In genomic region chr17:69802045-69802740, GRCh38 we compare ENCODE assay signal across 26 cellular contexts.
DNase-seq lines count a peak whose midpoint lies in the region; ATAC-seq, FAIRE-seq and TF ChIP-seq lines count a peak whose summit lies in the region.
"Had no signal": no experiment of that assay in that cellular context is flagged by ENCODE, and none has a peak within 500 bp of the region (broad histone marks: within the 10 kb centered on the region; RNA-seq: fewer than 3 reads in every experiment).

No MANE protein-coding gene starts in this region.

- H3K9me3 Mint-ChIP-seq in glutamatergic neuron (ENCODE audit: unreplicated experiment), result peaks cover 2% of the 10 kb centered on the region

- H3K27me3 ChIP-seq in K562 (ENCODE audit: control insufficient read depth in 2 of 2, insufficient read depth in 2 of 2, low read length in 2 of 2), result no peaks in the 10 kb centered on the region
- H3K27me3 ChIP-seq: MG63, vagina had no signal

- peak; percentile 70 for FAIRE-seq in HTR-8/SVneo (lab: Jason Lieb, UNC)
- FAIRE-seq in K562 (lab: Jason Lieb, UNC), result no peak
- FAIRE-seq: colon had no signal

- peak; percentile 63 for ATAC-seq in K562
- ATAC-seq: activated CD4-positive, CD25-positive, alpha-beta regulatory T cell treated with anti-CD3 and anti-CD28 coated beads, Interleukin-2, amount 50 U/mL, for 24 hours; naive thymus-derived CD8-positive, alpha-beta T cell had no signal

- H3K4me1 Mint-ChIP-seq in glutamatergic neuron (ENCODE audit: low read depth, unreplicated experiment), result no peaks in the 10 kb centered on the region
- H3K4me1 Mint-ChIP-seq: CD4-positive, CD25-positive, alpha-beta regulatory T cell; naive thymus-derived CD8-positive, alpha-beta T cell had no signal

- no peaks in the 10 kb centered on the region for H3K9me3 ChIP-seq in K562 (replicated peaks; ENCODE audit: control insufficient read depth, insufficient read depth, low read depth, low read length)
- H3K9me3 ChIP-seq: vagina had no signal

- 9% methylated on average over 5 of the region's 5 CpGs for WGBS in K562 (ENCODE audit: insufficient coverage, low coverage, missing lambda C conversion rate)

- H3K27ac Mint-ChIP-seq in glutamatergic neuron (ENCODE audit: unreplicated experiment), result no peak overlapping the region
- H3K27ac Mint-ChIP-seq: activated naive CD4-positive, alpha-beta T cell treated with anti-CD3 and anti-CD28 coated beads for 36 hours; activated T-helper 1 cell treated with anti-CD3 and anti-CD28 coated beads, Interleukin-12 subunit alpha, Interleukin-12 subunit beta, Interleukin-2, Interleukin-4 antibody, amounts not matched to agents 30 ng/mL and 10 ng/mL and 1 ng/mL, durations not matched to agents 14 hours and 24 hours and 36 hours; CD4-positive, CD25-positive, alpha-beta regulatory T cell; naive thymus-derived CD8-positive, alpha-beta T cell; stimulated activated naive CD8-positive, alpha-beta T cell treated with anti-CD3 and anti-CD28 coated beads, Interleukin-15, Interleukin-2, amounts not matched to agents 100 ng/mL and 50 ng/mL, for 24 hours had no signal

- POLR2A ChIA-PET in K562 (lab: Yijun Ruan, JAX), result no interaction called here

- no peak overlapping the region for H3K4me3 Mint-ChIP-seq in glutamatergic neuron (ENCODE audit: unreplicated experiment)
- H3K4me3 Mint-ChIP-seq: activated naive CD4-positive, alpha-beta T cell treated with anti-CD3 and anti-CD28 coated beads for 36 hours; activated T-helper 1 cell treated with anti-CD3 and anti-CD28 coated beads, Interleukin-12 subunit alpha, Interleukin-12 subunit beta, Interleukin-2, Interleukin-4 antibody, amounts not matched to agents 30 ng/mL and 10 ng/mL and 1 ng/mL, durations not matched to agents 14 hours and 24 hours and 36 hours; CD4-positive, CD25-positive, alpha-beta regulatory T cell; naive thymus-derived CD8-positive, alpha-beta T cell; stimulated activated naive CD8-positive, alpha-beta T cell treated with anti-CD3 and anti-CD28 coated beads, Interleukin-15, Interleukin-2, amounts not matched to agents 100 ng/mL and 50 ng/mL, for 24 hours had no signal

- no TSS peak for BruUV-seq in K562 (replicated peaks; lab: Mats Ljungman, UMichigan)

- H3K79me2 ChIP-seq in K562 (ENCODE audit: control insufficient read depth, insufficient read depth, low read length), result no peaks in the 10 kb centered on the region

- peaks cover 6% of the 10 kb centered on the region for H3K36me3 Mint-ChIP-seq in glutamatergic neuron (ENCODE audit: unreplicated experiment)
- H3K36me3 Mint-ChIP-seq: CD4-positive, CD25-positive, alpha-beta regulatory T cell; naive thymus-derived CD8-positive, alpha-beta T cell had no signal

- TF ChIP-seq RAD21 in K562 (CRISPR knock-in tag; conservative IDR thresholded peaks at IDR 0.05 in 1 of 2, IDR thresholded peaks at IDR 0.05 in 1 of 2), result no peak

- in situ Hi-C loops in K562 (cut with MboI), result no loop called here

- TF ChIP-seq POLR2A in K562 (conservative IDR thresholded peaks at IDR 0.05), result no peak

- no peak for TF ChIP-seq EP300 in K562 (IDR thresholded peaks at IDR 0.05; ENCODE audit: low read length)

- H3K9me1 ChIP-seq in K562 (ENCODE audit: control insufficient read depth, insufficient read depth, low read length), result no peaks in the 10 kb centered on the region

- H3K36me3 ChIP-seq in K562 (ENCODE audit: control insufficient read depth, insufficient read depth, low read length), result no peaks in the 10 kb centered on the region
- H3K36me3 ChIP-seq: MG63, vagina had no signal

- H3K27me3 Mint-ChIP-seq in glutamatergic neuron (ENCODE audit: unreplicated experiment), result peaks cover 2% of the 10 kb centered on the region
- H3K27me3 Mint-ChIP-seq: CD4-positive, CD25-positive, alpha-beta regulatory T cell; stimulated activated naive CD8-positive, alpha-beta T cell treated with anti-CD3 and anti-CD28 coated beads, Interleukin-15, Interleukin-2, amounts not matched to agents 100 ng/mL and 50 ng/mL, for 24 hours had no signal

- no peak overlapping the region for H3K9ac ChIP-seq in K562 (ENCODE audit: insufficient read depth in 1 of 2, low read depth in 2 of 2, low read length in 2 of 2)

- H3K4me1 ChIP-seq in K562 (replicated peaks in 1 of 2; ENCODE audit: control insufficient read depth in 2 of 2, insufficient read depth in 2 of 2, low read length in 2 of 2), result no peaks in the 10 kb centered on the region
- H3K4me1 ChIP-seq: vagina had no signal

- H4K20me1 ChIP-seq in K562 (replicated peaks; ENCODE audit: control insufficient read depth, insufficient read depth, low read length), result no peaks in the 10 kb centered on the region

- intact Hi-C loops in K562 (cut with micrococcal nuclease), result no loop called here

- CTCF ChIA-PET in K562 (lab: Yijun Ruan, JAX; ENCODE audit: low intra/inter-chr PET ratio), result no interaction called here

- TF ChIP-seq CTCF in K562 (IDR thresholded peaks at IDR 0.05 in 2 of 3, conservative IDR thresholded peaks at IDR 0.05 in 1 of 3; ENCODE audit: insufficient read depth in 2 of 3, low read depth in 1 of 3, low read length in 3 of 3), result peak in 1 of 3 experiments; percentile 10; a peak in 1 of 6 replicates
- no peak for TF ChIP-seq CTCF in glutamatergic neuron (IDR thresholded peaks at IDR 0.05; ENCODE audit: partially characterized antibody, unreplicated experiment)

- DNase-seq in ELR (ENCODE audit: low read depth), result peak; percentile 18
- DNase-seq in HTR-8/SVneo (ENCODE audit: insufficient read length, low spot score), result no peak
- DNase-seq in K562 (ENCODE audit: extremely low read depth in 1 of 4, low spot score in 3 of 4), result no peak
- peak; percentile 67 for DNase-seq in islet precursor cell
- DNase-seq in glutamatergic neuron, result no peak
- no peak for DNase-seq in NAMALWA (ENCODE audit: low spot score)
- DNase-seq in NCI-H2227 (lab: John Stamatoyannopoulos, UW; ENCODE audit: unreplicated experiment), result no peak
- DNase-seq in SK-N-DZ (ENCODE audit: low spot score), result no peak
- DNase-seq: activated CD4-positive, alpha-beta T cell treated with anti-CD3 and anti-CD28 coated beads, Interleukin-2, amount 50 U/mL, for 48 hours; activated CD8-positive, alpha-beta memory T cell treated with anti-CD3 and anti-CD28 coated beads, Interleukin-2, amount 50 U/mL, for 4 hours; activated naive CD4-positive, alpha-beta T cell treated with anti-CD3 and anti-CD28 coated beads for 36 hours; amygdala; CD4-positive, CD25-positive, alpha-beta regulatory T cell; effector CD8-positive, alpha-beta T cell; EL; MG63; naive thymus-derived CD8-positive, alpha-beta T cell; NCI-H1436 treated with DMSO at 0.1 percent for 48 hours; NCI-H510A; NK-92 treated with Interleukin-12 subunit alpha and Interleukin-12 subunit beta, amount 100 ng/mL, for 24 hours; SHP77 treated with DMSO at 0.1 percent for 48 hours had no signal

- H3K4me3 ChIP-seq in K562, result no peak overlapping the region
- H3K4me3 ChIP-seq: MG63, vagina had no signal

- H3K4me2 ChIP-seq in K562 (ENCODE audit: insufficient read depth, low read length), result no peak overlapping the region

- no peak overlapping the region for H2AFZ ChIP-seq in K562 (ENCODE audit: low read depth, low read length)

- H3K27ac ChIP-seq in K562 (ENCODE audit: extremely low read depth, low read depth, low read length), result no peak overlapping the region
- H3K27ac ChIP-seq: vagina had no signal

TF ChIP-seq in K562, 482 proteins besides CTCF, POLR2A, EP300 and RAD21 (continues in another document):
- TF ChIP-seq TCF7 (IDR thresholded peaks at IDR 0.05; ENCODE audit: borderline replicate concordance), result no peak
- no peak for TF ChIP-seq RBM15 (IDR thresholded peaks at IDR 0.05; ENCODE audit: insufficient read depth, low read length)
- no peak for TF ChIP-seq SNAPC5 (CRISPR knock-in tag; IDR thresholded peaks at IDR 0.05)
- no peak for TF ChIP-seq ZNF778 (CRISPR knock-in tag; IDR thresholded peaks at IDR 0.05)
- TF ChIP-seq, protein P1, sequence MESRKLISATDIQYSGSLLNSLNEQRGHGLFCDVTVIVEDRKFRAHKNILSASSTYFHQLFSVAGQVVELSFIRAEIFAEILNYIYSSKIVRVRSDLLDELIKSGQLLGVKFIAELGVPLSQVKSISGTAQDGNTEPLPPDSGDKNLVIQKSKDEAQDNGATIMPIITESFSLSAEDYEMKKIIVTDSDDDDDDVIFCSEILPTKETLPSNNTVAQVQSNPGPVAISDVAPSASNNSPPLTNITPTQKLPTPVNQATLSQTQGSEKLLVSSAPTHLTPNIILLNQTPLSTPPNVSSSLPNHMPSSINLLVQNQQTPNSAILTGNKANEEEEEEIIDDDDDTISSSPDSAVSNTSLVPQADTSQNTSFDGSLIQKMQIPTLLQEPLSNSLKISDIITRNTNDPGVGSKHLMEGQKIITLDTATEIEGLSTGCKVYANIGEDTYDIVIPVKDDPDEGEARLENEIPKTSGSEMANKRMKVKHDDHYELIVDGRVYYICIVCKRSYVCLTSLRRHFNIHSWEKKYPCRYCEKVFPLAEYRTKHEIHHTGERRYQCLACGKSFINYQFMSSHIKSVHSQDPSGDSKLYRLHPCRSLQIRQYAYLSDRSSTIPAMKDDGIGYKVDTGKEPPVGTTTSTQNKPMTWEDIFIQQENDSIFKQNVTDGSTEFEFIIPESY (CRISPR knock-in tag; IDR thresholded peaks at IDR 0.05), result no peak
- no peak for TF ChIP-seq ZNF785 (CRISPR knock-in tag; IDR thresholded peaks at IDR 0.05)
- TF ChIP-seq ZNF696 (CRISPR knock-in tag; conservative IDR thresholded peaks at IDR 0.05), result no peak
- TF ChIP-seq MCM5 (IDR thresholded peaks at IDR 0.05; ENCODE audit: low read depth), result no peak
- no peak for TF ChIP-seq PHTF2 (CRISPR knock-in tag; IDR thresholded peaks at IDR 0.05)
- TF ChIP-seq NR4A1 (CRISPR knock-in tag; IDR thresholded peaks at IDR 0.05), result no peak
- TF ChIP-seq NR4A1 (tag; IDR thresholded peaks at IDR 0.05), result no peak
- TF ChIP-seq, protein P2, sequence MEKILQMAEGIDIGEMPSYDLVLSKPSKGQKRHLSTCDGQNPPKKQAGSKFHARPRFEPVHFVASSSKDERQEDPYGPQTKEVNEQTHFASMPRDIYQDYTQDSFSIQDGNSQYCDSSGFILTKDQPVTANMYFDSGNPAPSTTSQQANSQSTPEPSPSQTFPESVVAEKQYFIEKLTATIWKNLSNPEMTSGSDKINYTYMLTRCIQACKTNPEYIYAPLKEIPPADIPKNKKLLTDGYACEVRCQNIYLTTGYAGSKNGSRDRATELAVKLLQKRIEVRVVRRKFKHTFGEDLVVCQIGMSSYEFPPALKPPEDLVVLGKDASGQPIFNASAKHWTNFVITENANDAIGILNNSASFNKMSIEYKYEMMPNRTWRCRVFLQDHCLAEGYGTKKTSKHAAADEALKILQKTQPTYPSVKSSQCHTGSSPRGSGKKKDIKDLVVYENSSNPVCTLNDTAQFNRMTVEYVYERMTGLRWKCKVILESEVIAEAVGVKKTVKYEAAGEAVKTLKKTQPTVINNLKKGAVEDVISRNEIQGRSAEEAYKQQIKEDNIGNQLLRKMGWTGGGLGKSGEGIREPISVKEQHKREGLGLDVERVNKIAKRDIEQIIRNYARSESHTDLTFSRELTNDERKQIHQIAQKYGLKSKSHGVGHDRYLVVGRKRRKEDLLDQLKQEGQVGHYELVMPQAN (IDR thresholded peaks at IDR 0.05; ENCODE audit: borderline replicate concordance), result no peak
- no peak for TF ChIP-seq ELF2 (CRISPR knock-in tag; IDR thresholded peaks at IDR 0.05)

Comparison
In these comparisons a context has a peak if more than half of its experiments do, and no peak if none do; other contexts are left out.
1. DNase-seq: peak in ELR (single experiment) and islet precursor cell (single experiment); none in HTR-8/SVneo (single experiment), K562 (0 of 4), glutamatergic neuron (single experiment), NAMALWA (single experiment), NCI-H2227 (single experiment) and SK-N-DZ (single experiment).